In the genomic region with DNA sequence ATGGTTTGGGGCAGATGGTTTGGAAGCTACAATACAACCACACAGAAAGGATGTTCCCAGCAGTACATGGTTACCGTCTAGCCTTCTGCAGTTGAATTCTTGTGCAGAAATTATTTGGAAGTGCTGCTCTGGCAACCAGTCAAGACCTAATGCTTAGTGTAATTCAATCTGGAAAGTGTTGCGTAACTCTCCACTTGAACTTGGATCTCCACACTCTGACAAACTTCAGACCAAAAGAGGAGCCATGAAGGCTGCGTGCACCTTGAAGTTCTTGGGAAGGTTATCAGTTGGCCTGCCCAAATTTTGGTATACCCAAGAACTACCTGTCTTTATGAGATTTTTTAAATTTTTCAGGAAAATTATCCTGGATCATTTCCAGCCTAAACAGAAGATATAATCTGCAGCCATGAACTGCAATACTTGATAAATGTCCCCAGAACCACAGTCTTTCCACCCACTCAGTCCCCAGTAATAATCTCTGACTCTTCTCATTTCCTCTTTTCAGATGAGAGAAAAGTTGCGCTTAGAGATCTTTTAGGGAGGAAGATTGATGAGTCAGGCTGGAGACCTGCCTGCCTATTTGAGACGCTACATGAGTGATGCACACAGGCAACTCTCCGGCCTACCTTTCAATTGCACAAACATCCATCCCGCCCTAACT, we compare ENCODE assay signal across 10 cellular contexts.
DNase-seq lines count a peak whose midpoint lies in the region; ATAC-seq and TF ChIP-seq lines count a peak whose summit lies in the region.
"Had no signal": no experiment of that assay in that cellular context is flagged by ENCODE, and none has a peak within 500 bp of the region (broad histone marks: within the 10 kb centered on the region; RNA-seq: fewer than 3 reads in every experiment).

No MANE protein-coding gene starts in this region.

- DNase-seq in ELR (ENCODE audit: low read depth) (peak; percentile 25), HCEC 1CT (peak; percentile 74), NCI-H2196 treated with DMSO at 0.1 percent for 48 hours (lab: John Stamatoyannopoulos, UW; ENCODE audit: unreplicated experiment) (peak; percentile 64), fibroblast of lung (ENCODE audit: low read depth in 2 of 2) (peak; percentile 92 to 97), testis (peak; percentile 76), T-helper 17 cell (no peak), NCI-H526 (lab: John Stamatoyannopoulos, UW) (no peak)
- DNase-seq in activated CD4-positive, alpha-beta T cell treated with anti-CD3 and anti-CD28 coated beads for 36 hours = no peak

- no peak overlapping the region for H3K4me3 Mint-ChIP-seq in activated CD4-positive, alpha-beta T cell treated with anti-CD3 and anti-CD28 coated beads for 36 hours
- H3K4me3 Mint-ChIP-seq in T-helper 17 cell = no peak overlapping the region

- H4K20me1 ChIP-seq in fibroblast of lung (ENCODE audit: control insufficient read depth, extremely low read depth, insufficient read depth, low read length) = no peaks in the 10 kb centered on the region

- H3K9me3 Mint-ChIP-seq in activated CD4-positive, alpha-beta T cell treated with anti-CD3 and anti-CD28 coated beads for 36 hours (ENCODE audit: low read depth) = peaks cover 1% of the 10 kb centered on the region

- TF ChIP-seq POLR2A in testis (IDR thresholded peaks at IDR 0.05) = no peak

- H3K4me2 ChIP-seq in fibroblast of lung (ENCODE audit: extremely low read depth, insufficient read depth, low read length) = peak overlapping the region; percentile 54

- H3K4me3 ChIP-seq in fibroblast of lung (replicated peaks in 1 of 4; ENCODE audit: control extremely low read depth in 1 of 4, insufficient read depth in 1 of 4, low read depth in 3 of 4, low read length in 4 of 4) (peak overlapping the region in 1 of 4 experiments; percentile 22), testis (no peak overlapping the region)
- H3K4me3 ChIP-seq: tibial nerve had no signal

- peaks cover 9% of the 10 kb centered on the region for H3K4me1 ChIP-seq in fibroblast of lung (ENCODE audit: control insufficient read depth, extremely low read depth, insufficient read depth, low read length)
- H3K4me1 ChIP-seq in testis = no peaks in the 10 kb centered on the region

- TF ChIP-seq CTCF in fibroblast of lung (conservative IDR thresholded peaks at IDR 0.05 in 1 of 2, IDR thresholded peaks at IDR 0.05 in 1 of 2; ENCODE audit: low read depth in 1 of 2, low read length in 2 of 2) (no peak), testis (IDR thresholded peaks at IDR 0.05) (no peak)

- H3K9me3 ChIP-seq in fibroblast of lung (ENCODE audit: control insufficient read depth, insufficient read depth, low read depth, low read length) (no peaks in the 10 kb centered on the region), testis (no peaks in the 10 kb centered on the region), T-helper 17 cell (ENCODE audit: control insufficient read depth, low read length, poor library complexity, severe bottlenecking) (no peaks in the 10 kb centered on the region)
- H3K9me3 ChIP-seq: tibial nerve had no signal

- no peak overlapping the region for H2AFZ ChIP-seq in fibroblast of lung (ENCODE audit: low read length)

- no peak for ATAC-seq in activated CD4-positive, alpha-beta T cell treated with anti-CD3 and anti-CD28 coated beads for 36 hours
- ATAC-seq in T-helper 17 cell = no peak

- H3K27ac ChIP-seq in fibroblast of lung (ENCODE audit: insufficient read depth, low read length) (no peak overlapping the region), testis (no peak overlapping the region)
- H3K27ac ChIP-seq: HL-60 had no signal

- H3K36me3 Mint-ChIP-seq in activated CD4-positive, alpha-beta T cell treated with anti-CD3 and anti-CD28 coated beads for 36 hours (ENCODE audit: low read depth) = peaks cover 12% of the 10 kb centered on the region
- H3K36me3 Mint-ChIP-seq in T-helper 17 cell (ENCODE audit: low read depth) = peaks cover 2% of the 10 kb centered on the region

- CTCF ChIA-PET in activated CD4-positive, alpha-beta T cell treated with anti-CD3 and anti-CD28 coated beads for 36 hours (lab: Charles Lee) = interaction anchor here (0.8 to 2.8 kb wide), 4 partner anchors 10 to 1075 kb away, joined by 3 to 9 read pairs (median 4); no protein-coding TSS in a partner anchor

- H3K79me2 ChIP-seq in fibroblast of lung (ENCODE audit: control insufficient read depth, insufficient read depth, low read length) = no peaks in the 10 kb centered on the region

- peaks cover 7% of the 10 kb centered on the region for H3K4me1 Mint-ChIP-seq in activated CD4-positive, alpha-beta T cell treated with anti-CD3 and anti-CD28 coated beads for 36 hours
- H3K4me1 Mint-ChIP-seq in T-helper 17 cell = no peaks in the 10 kb centered on the region

- H3K27me3 ChIP-seq in fibroblast of lung (ENCODE audit: control insufficient read depth, insufficient read depth, low read length) = no peaks in the 10 kb centered on the region
- no peaks in the 10 kb centered on the region for H3K27me3 ChIP-seq in testis
- H3K27me3 ChIP-seq: tibial nerve had no signal

- no peaks in the 10 kb centered on the region for H3K36me3 ChIP-seq in fibroblast of lung (ENCODE audit: control insufficient read depth, insufficient read depth, low read length)
- no peaks in the 10 kb centered on the region for H3K36me3 ChIP-seq in testis (ENCODE audit: low read depth, missing control alignments)

- WGBS in testis, 2 donors = 65 to 74% methylated on average over 7 of the region's 7 CpGs

- H3K9ac ChIP-seq in fibroblast of lung (ENCODE audit: insufficient read depth, low read length) = no peak overlapping the region

- POLR2A ChIA-PET in activated CD4-positive, alpha-beta T cell treated with anti-CD3 and anti-CD28 coated beads for 36 hours (lab: Charles Lee) = interaction anchor here (1.0 kb wide), 1 partner anchor 10 kb away, joined by 3 read pairs; no protein-coding TSS in a partner anchor

- intact Hi-C loops in testis (cut with DNase I; ENCODE audit: low total_unique reads) = no loop called here
- intact Hi-C loops in activated CD4-positive, alpha-beta T cell treated with anti-CD3 and anti-CD28 coated beads for 36 hours (cut with DNase I, micrococcal nuclease) = no loop called here

- H3K27ac Mint-ChIP-seq in activated CD4-positive, alpha-beta T cell treated with anti-CD3 and anti-CD28 coated beads for 36 hours = no peak overlapping the region
- no peak overlapping the region for H3K27ac Mint-ChIP-seq in T-helper 17 cell

- H3K27me3 Mint-ChIP-seq in activated CD4-positive, alpha-beta T cell treated with anti-CD3 and anti-CD28 coated beads for 36 hours = no peaks in the 10 kb centered on the region
- H3K27me3 Mint-ChIP-seq in T-helper 17 cell = no peaks in the 10 kb centered on the region

Comparison
In these comparisons a context has a peak if more than half of its experiments do, and no peak if none do; other contexts are left out.
1. DNase-seq: peak in ELR (single experiment), HCEC 1CT (single experiment), NCI-H2196 treated with DMSO at 0.1 percent for 48 hours (single experiment), fibroblast of lung (2 of 2) and testis (single experiment); none in activated CD4-positive, alpha-beta T cell treated with anti-CD3 and anti-CD28 coated beads for 36 hours (single experiment), T-helper 17 cell (0 of 3) and NCI-H526 (0 of 2).